Comparison of ENCODE assay signal across 1 cellular context in the genomic region with DNA sequence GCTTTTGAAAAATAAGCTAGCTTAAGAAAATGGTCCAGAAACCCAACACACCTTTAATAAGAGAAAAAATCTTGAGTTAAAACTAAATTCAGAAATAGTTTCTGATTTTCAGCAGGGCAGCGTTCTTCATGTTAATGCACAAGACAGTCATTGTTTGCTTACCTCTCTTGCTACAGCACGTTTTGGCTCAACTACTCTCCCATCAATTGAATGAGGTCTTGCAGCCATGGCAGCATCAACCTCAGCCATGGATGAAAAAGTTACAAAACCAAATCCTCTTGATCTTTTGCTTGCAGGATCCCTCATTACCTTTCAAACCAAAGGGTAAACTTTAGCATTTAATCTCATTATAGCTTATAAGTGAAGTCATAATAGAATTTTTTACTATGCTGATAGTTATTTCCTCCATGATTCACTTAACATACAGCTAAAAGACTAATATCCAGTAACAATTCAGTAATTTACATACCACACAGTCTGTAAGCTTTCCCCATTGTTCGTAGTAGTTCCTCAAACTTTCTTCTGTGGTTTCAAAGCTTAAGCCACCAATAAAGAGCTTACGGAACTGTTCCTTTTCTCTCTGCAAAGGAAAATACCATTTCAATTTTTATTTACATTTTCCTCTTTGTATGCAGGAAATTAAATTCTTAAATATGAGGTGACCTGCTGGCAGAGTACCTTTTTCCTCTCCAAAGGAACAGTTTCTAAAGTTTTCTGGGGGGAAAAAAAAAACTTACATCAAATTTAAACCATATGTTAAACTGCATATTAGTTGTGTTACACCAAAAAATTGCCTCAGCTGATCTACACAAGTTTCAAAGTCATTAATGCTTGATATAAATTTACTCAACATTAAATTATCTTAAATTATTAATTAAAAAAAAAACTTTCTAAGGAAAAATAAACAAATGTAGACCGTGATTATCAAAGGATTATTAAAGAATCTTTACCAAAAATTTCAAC.
TF ChIP-seq lines count a peak whose summit lies in the region.

No MANE protein-coding gene starts in this region.

TF ChIP-seq in liver, 16 proteins besides CTCF, POLR2A, EP300 and RAD21 (continued from another document):
- TF ChIP-seq, protein P1, sequence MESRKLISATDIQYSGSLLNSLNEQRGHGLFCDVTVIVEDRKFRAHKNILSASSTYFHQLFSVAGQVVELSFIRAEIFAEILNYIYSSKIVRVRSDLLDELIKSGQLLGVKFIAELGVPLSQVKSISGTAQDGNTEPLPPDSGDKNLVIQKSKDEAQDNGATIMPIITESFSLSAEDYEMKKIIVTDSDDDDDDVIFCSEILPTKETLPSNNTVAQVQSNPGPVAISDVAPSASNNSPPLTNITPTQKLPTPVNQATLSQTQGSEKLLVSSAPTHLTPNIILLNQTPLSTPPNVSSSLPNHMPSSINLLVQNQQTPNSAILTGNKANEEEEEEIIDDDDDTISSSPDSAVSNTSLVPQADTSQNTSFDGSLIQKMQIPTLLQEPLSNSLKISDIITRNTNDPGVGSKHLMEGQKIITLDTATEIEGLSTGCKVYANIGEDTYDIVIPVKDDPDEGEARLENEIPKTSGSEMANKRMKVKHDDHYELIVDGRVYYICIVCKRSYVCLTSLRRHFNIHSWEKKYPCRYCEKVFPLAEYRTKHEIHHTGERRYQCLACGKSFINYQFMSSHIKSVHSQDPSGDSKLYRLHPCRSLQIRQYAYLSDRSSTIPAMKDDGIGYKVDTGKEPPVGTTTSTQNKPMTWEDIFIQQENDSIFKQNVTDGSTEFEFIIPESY (IDR thresholded peaks at IDR 0.05) = no peak
